In genomic region chr9:129962889-129963703, GRCh38 we compare ENCODE assay signal across 8 cellular contexts.
DNase-seq lines count a peak whose midpoint lies in the region; ATAC-seq, FAIRE-seq and TF ChIP-seq lines count a peak whose summit lies in the region.

No MANE protein-coding gene starts in this region.

- no peak for TF ChIP-seq EP300 in GM12878 (IDR thresholded peaks at IDR 0.05; ENCODE audit: borderline replicate concordance in 1 of 2, control insufficient read depth in 1 of 2, low read depth in 2 of 2, low read length in 2 of 2)

- intact Hi-C loops in GM12878 (cut with micrococcal nuclease; ENCODE audit: unreplicated experiment): no loop called here

- ATAC-seq in GM19043 (IDR thresholded peaks at IDR 0.05; ENCODE audit: low read depth, unreplicated experiment) (peak; percentile 79), HG03139 (IDR thresholded peaks at IDR 0.05; ENCODE audit: unreplicated experiment) (peak; percentile 73), GM12878 (peak; percentile 96)

- peak; percentile 78 for FAIRE-seq in GM12878 (lab: Jason Lieb, UNC)

- H3K9ac ChIP-seq in GM12878 (ENCODE audit: control insufficient read depth, insufficient read depth, low read length): peak overlapping the region; percentile 78

- CTCF ChIA-PET in GM12878 (lab: Yijun Ruan, JAX): interaction anchor here (0.7 to 1.6 kb wide), 6 partner anchors 17 to 484 kb away, joined by 3 to 5 read pairs (median 4); no protein-coding TSS in a partner anchor

- peaks cover 47% of the 10 kb centered on the region for H3K4me1 ChIP-seq in GM12878 (ENCODE audit: control insufficient read depth, insufficient read depth, low read length)

- DNase-seq in T follicular helper cell (ENCODE audit: low read depth) (peak; percentile 69), GM12878 (ENCODE audit: low read depth, low spot score) (peak; percentile 59), iPS-NIHi11 (ENCODE audit: low spot score) (peak; percentile 44), SHP77 treated with DMSO at 0.1 percent for 48 hours (lab: John Stamatoyannopoulos, UW) (no peak), NCI-H1694 treated with DMSO at 0.1 percent for 48 hours (lab: John Stamatoyannopoulos, UW) (no peak)
- peak; percentile 55 to 61 for DNase-seq in stimulated activated CD4-positive, alpha-beta T cell treated with anti-CD3 and anti-CD28 coated beads, Interleukin-15, amount 100 ng/mL, for 48 hours (ENCODE audit: low read depth in 2 of 2)

- no peak for TF ChIP-seq RAD21 in GM12878 (IDR thresholded peaks at IDR 0.05; ENCODE audit: insufficient read depth, low read depth, low read length)

- BruUV-seq in GM12878 (replicated peaks; lab: Mats Ljungman, UMichigan): no TSS peak

- TF ChIP-seq POLR2A in GM12878 (IDR thresholded peaks at IDR 0.05; ENCODE audit: low read depth, low read length): peak; percentile 58

- H3K27me3 ChIP-seq in GM12878 (replicated peaks in 1 of 2; ENCODE audit: control insufficient read depth in 2 of 2, insufficient read depth in 2 of 2, low read length in 1 of 2): no peaks in the 10 kb centered on the region

- SMC1A ChIA-PET in GM12878 (lab: Charles Lee; ENCODE audit: uncharacterized antibody, unreplicated experiment): interaction anchor here (0.6 to 2.6 kb wide), 22 partner anchors 8 to 110 kb away, joined by 3 to 26 read pairs (median 3); no protein-coding TSS in a partner anchor

- H3K27ac ChIP-seq in GM12878 (ENCODE audit: control insufficient read depth, insufficient read depth): peak overlapping the region; percentile 90

- peak overlapping the region; percentile 64 for H3K4me3 ChIP-seq in GM12878

- H2AFZ ChIP-seq in GM12878 (ENCODE audit: control insufficient read depth, low read depth, low read length): no peak overlapping the region

- POLR2A ChIA-PET in GM12878 (lab: Charles Lee): interaction anchor here (0.5 to 2.1 kb wide), 9 partner anchors 10 to 90 kb away, joined by 3 to 12 read pairs (median 3); no protein-coding TSS in a partner anchor

- H4K20me1 ChIP-seq in GM12878 (ENCODE audit: control insufficient read depth, insufficient read depth): peaks cover 4% of the 10 kb centered on the region; the same call in 1 of the 2 replicates

- peaks cover 87% of the 10 kb centered on the region for H3K79me2 ChIP-seq in GM12878 (ENCODE audit: control insufficient read depth, insufficient read depth, low read length)

- in situ Hi-C loops in GM12878 (cut with MboI): no loop called here

- H3K36me3 ChIP-seq in GM12878 (ENCODE audit: control insufficient read depth in 2 of 2, insufficient read depth in 2 of 2, low read length in 1 of 2): peaks cover 18 to 41% of the 10 kb centered on the region in 2 experiments

- WGBS in GM12878 (ENCODE audit: insufficient coverage, insufficient replicate concordance, low lambda C conversion rate, missing lambda C conversion rate): under 1% methylated on average over 12 of the region's 14 CpGs

- TF ChIP-seq CTCF in GM12878 (IDR thresholded peaks at IDR 0.05 in 2 of 3, conservative IDR thresholded peaks at IDR 0.05 in 1 of 3; ENCODE audit: control insufficient read depth in 2 of 3, extremely low read depth in 1 of 3, insufficient read depth in 1 of 3, low read depth in 3 of 3, low read length in 3 of 3): no peak

- peak overlapping the region; percentile 88 for H3K4me2 ChIP-seq in GM12878 (ENCODE audit: control insufficient read depth, insufficient read depth)

- H3K9me3 ChIP-seq in GM12878 (replicated peaks; ENCODE audit: control insufficient read depth, insufficient read depth, low read length): no peaks in the 10 kb centered on the region

- RAD21 ChIA-PET in GM12878 (lab: Charles Lee; ENCODE audit: unreplicated experiment): interaction anchor here (0.6 to 4.7 kb wide), 10 partner anchors 10 to 76 kb away, joined by 3 to 23 read pairs (median 4); no protein-coding TSS in a partner anchor

TF ChIP-seq in GM12878, 131 proteins besides CTCF, POLR2A, EP300 and RAD21 (continues in another document):
- TF ChIP-seq, protein P1, sequence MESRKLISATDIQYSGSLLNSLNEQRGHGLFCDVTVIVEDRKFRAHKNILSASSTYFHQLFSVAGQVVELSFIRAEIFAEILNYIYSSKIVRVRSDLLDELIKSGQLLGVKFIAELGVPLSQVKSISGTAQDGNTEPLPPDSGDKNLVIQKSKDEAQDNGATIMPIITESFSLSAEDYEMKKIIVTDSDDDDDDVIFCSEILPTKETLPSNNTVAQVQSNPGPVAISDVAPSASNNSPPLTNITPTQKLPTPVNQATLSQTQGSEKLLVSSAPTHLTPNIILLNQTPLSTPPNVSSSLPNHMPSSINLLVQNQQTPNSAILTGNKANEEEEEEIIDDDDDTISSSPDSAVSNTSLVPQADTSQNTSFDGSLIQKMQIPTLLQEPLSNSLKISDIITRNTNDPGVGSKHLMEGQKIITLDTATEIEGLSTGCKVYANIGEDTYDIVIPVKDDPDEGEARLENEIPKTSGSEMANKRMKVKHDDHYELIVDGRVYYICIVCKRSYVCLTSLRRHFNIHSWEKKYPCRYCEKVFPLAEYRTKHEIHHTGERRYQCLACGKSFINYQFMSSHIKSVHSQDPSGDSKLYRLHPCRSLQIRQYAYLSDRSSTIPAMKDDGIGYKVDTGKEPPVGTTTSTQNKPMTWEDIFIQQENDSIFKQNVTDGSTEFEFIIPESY (IDR thresholded peaks at IDR 0.05): no peak
- TF ChIP-seq RAD51 (IDR thresholded peaks at IDR 0.05): peak; percentile 82
- no peak for TF ChIP-seq RB1 (IDR thresholded peaks at IDR 0.05; ENCODE audit: borderline replicate concordance)
- TF ChIP-seq ATF2 (IDR thresholded peaks at IDR 0.05; ENCODE audit: low read length): peak; percentile 53
- peak; percentile 68; the same call in 1 of the 2 replicates for TF ChIP-seq PML (IDR thresholded peaks at IDR 0.05; ENCODE audit: low read length)
- no peak for TF ChIP-seq NRF1 (conservative IDR thresholded peaks at IDR 0.05; ENCODE audit: low read depth, low read length)
- peak; percentile 38; the same call in 1 of the 3 replicates for TF ChIP-seq POU2F2 (IDR thresholded peaks at IDR 0.05; ENCODE audit: borderline replicate concordance, low read depth, low read length)
- TF ChIP-seq HDAC6 (IDR thresholded peaks at IDR 0.05; ENCODE audit: unreplicated experiment): no peak
- TF ChIP-seq YY1 (IDR thresholded peaks at IDR 0.05; ENCODE audit: low read depth, low read length): 0 out of 2 replicates have a peak, but pooled peaks have one; percentile 7
- no peak for TF ChIP-seq SP1 (IDR thresholded peaks at IDR 0.05; ENCODE audit: low read depth, low read length)
- TF ChIP-seq SREBF2 (IDR thresholded peaks at IDR 0.05; ENCODE audit: low read length): no peak
- 0 out of 2 replicates have a peak, but pooled peaks have one; percentile 18 for TF ChIP-seq CBX5 (IDR thresholded peaks at IDR 0.05; ENCODE audit: low read depth)
- no peak for TF ChIP-seq ZNF622 (IDR thresholded peaks at IDR 0.05)
- TF ChIP-seq WRNIP1 (IDR thresholded peaks at IDR 0.05; ENCODE audit: borderline replicate concordance, low read depth, low read length): 0 out of 2 replicates have a peak, but pooled peaks have one; percentile 84
- TF ChIP-seq PAX8 (IDR thresholded peaks at IDR 0.05): 0 out of 2 replicates have a peak, but pooled peaks have one; percentile 72
- no peak for TF ChIP-seq EZH2 (IDR thresholded peaks at IDR 0.05; ENCODE audit: borderline replicate concordance, control insufficient read depth, low read depth, low read length)
- TF ChIP-seq, protein P2, sequence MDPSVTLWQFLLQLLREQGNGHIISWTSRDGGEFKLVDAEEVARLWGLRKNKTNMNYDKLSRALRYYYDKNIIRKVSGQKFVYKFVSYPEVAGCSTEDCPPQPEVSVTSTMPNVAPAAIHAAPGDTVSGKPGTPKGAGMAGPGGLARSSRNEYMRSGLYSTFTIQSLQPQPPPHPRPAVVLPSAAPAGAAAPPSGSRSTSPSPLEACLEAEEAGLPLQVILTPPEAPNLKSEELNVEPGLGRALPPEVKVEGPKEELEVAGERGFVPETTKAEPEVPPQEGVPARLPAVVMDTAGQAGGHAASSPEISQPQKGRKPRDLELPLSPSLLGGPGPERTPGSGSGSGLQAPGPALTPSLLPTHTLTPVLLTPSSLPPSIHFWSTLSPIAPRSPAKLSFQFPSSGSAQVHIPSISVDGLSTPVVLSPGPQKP (IDR thresholded peaks at IDR 0.05; ENCODE audit: low read depth, low read length): no peak
- no peak for TF ChIP-seq BCL11A (IDR thresholded peaks at IDR 0.05; ENCODE audit: low read depth, low read length)
- TF ChIP-seq, protein P3, sequence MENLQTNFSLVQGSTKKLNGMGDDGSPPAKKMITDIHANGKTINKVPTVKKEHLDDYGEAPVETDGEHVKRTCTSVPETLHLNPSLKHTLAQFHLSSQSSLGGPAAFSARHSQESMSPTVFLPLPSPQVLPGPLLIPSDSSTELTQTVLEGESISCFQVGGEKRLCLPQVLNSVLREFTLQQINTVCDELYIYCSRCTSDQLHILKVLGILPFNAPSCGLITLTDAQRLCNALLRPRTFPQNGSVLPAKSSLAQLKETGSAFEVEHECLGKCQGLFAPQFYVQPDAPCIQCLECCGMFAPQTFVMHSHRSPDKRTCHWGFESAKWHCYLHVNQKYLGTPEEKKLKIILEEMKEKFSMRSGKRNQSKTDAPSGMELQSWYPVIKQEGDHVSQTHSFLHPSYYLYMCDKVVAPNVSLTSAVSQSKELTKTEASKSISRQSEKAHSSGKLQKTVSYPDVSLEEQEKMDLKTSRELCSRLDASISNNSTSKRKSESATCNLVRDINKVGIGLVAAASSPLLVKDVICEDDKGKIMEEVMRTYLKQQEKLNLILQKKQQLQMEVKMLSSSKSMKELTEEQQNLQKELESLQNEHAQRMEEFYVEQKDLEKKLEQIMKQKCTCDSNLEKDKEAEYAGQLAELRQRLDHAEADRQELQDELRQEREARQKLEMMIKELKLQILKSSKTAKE (IDR thresholded peaks at IDR 0.05; ENCODE audit: low read depth, poor library complexity, severe bottlenecking): peak; percentile 55
- TF ChIP-seq JUNB (IDR thresholded peaks at IDR 0.05): no peak

Comparison
In these comparisons a context has a peak if more than half of its experiments do, and no peak if none do; other contexts are left out.
1. DNase-seq: peak in T follicular helper cell (single experiment), GM12878 (single experiment), iPS-NIHi11 (single experiment) and stimulated activated CD4-positive, alpha-beta T cell treated with anti-CD3 and anti-CD28 coated beads, Interleukin-15, amount 100 ng/mL, for 48 hours (2 of 2); none in SHP77 treated with DMSO at 0.1 percent for 48 hours (single experiment) and NCI-H1694 treated with DMSO at 0.1 percent for 48 hours (single experiment).
2. Peak in every context shown above with its lines, with median percentiles within 50 percentile points of each other: ATAC-seq.